18 cellular contexts compared by ENCODE assay signal in the genomic region with DNA sequence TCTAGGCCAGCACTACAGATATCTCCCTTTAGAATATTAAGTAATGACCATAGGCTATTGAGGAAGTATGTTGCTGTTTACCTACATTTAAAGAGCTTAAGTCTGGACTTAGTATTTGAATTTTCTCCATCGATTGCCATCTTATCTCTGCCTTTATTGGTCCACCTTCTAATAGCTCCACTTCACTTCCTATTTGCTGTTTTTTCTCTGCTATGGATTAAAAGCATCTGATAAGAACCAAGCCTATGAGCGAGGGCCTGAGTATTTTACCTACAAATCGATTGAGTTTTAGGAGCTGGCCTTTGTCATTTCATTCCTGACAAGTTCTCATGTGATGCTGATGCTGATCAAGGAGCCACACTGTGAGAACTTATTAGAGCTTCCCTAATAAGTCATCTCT. TPM values are rescaled to one million over a fixed set of nuclear protein-coding genes. Genes with fewer than 3 reads are reported as not detected.
DNase-seq lines count a peak whose midpoint lies in the region; ATAC-seq and TF ChIP-seq lines count a peak whose summit lies in the region.
"Had no signal": no experiment of that assay in that cellular context is flagged by ENCODE, and none has a peak within 500 bp of the region (broad histone marks: within the 10 kb centered on the region; RNA-seq: fewer than 3 reads in every experiment).

No MANE protein-coding gene starts in this region.

- no peaks in the 10 kb centered on the region for H3K27me3 ChIP-seq in OCI-LY3 (ENCODE audit: low read depth, low read length)
- H3K27me3 ChIP-seq in vagina, result no peaks in the 10 kb centered on the region
- no peaks in the 10 kb centered on the region for H3K27me3 ChIP-seq in smooth muscle cell (ENCODE audit: low read depth)
- H3K27me3 ChIP-seq: Peyer's patch had no signal

- H4K20me1 ChIP-seq in OCI-LY3 (ENCODE audit: insufficient read depth, low read length) (no peaks in the 10 kb centered on the region), smooth muscle cell (ENCODE audit: low read depth) (no peaks in the 10 kb centered on the region)

- no peak for TF ChIP-seq CTCF in OCI-LY3 (IDR thresholded peaks at IDR 0.05; ENCODE audit: low read depth, low read length)
- no peak for TF ChIP-seq CTCF in vagina (IDR thresholded peaks at IDR 0.05)
- no peak for TF ChIP-seq CTCF in smooth muscle cell (IDR thresholded peaks at IDR 0.05; ENCODE audit: borderline replicate concordance, insufficient read depth, poor library complexity, severe bottlenecking)
- no peak for TF ChIP-seq CTCF in WTC11 (IDR thresholded peaks at IDR 0.05)

- ATAC-seq in activated naive CD8-positive, alpha-beta T cell treated with anti-CD3 and anti-CD28 coated beads, Interleukin-2, amount 50 U/mL, for 24 hours, result no peak
- ATAC-seq in memory B cell (ENCODE audit: low read depth) (no peak), WTC11 (no peak)
- ATAC-seq: A549 had no signal

- peaks cover 5% of the 10 kb centered on the region for H3K9me3 Mint-ChIP-seq in activated naive CD8-positive, alpha-beta T cell (ENCODE audit: low read depth)
- peaks cover 5% of the 10 kb centered on the region for H3K9me3 Mint-ChIP-seq in activated naive CD8-positive, alpha-beta T cell treated with anti-CD3 and anti-CD28 coated beads, Interleukin-2, amount 50 U/mL, for 24 hours
- H3K9me3 Mint-ChIP-seq in memory B cell (peaks cover 2% of the 10 kb centered on the region), WTC11 (peaks cover 10% of the 10 kb centered on the region)

- H3K4me2 ChIP-seq in OCI-LY3 (ENCODE audit: low read length) (peak overlapping the region; percentile 70), smooth muscle cell (no peak overlapping the region)
- H3K4me2 ChIP-seq: A549 had no signal

- POLR2A ChIA-PET in WTC11 (lab: Charles Lee), result no interaction called here

- H3K27ac Mint-ChIP-seq in activated naive CD8-positive, alpha-beta T cell, result peak overlapping the region; percentile 30
- no peak overlapping the region for H3K27ac Mint-ChIP-seq in activated naive CD8-positive, alpha-beta T cell treated with anti-CD3 and anti-CD28 coated beads, Interleukin-2, amount 50 U/mL, for 24 hours
- H3K27ac Mint-ChIP-seq in memory B cell (peak overlapping the region; percentile 94), WTC11 (no peak overlapping the region)

- no peak overlapping the region for H3K4me3 Mint-ChIP-seq in activated naive CD8-positive, alpha-beta T cell
- H3K4me3 Mint-ChIP-seq in activated naive CD8-positive, alpha-beta T cell treated with anti-CD3 and anti-CD28 coated beads, Interleukin-2, amount 50 U/mL, for 24 hours, result no peak overlapping the region
- H3K4me3 Mint-ChIP-seq in memory B cell (peak overlapping the region; percentile 77), WTC11 (no peak overlapping the region)

- peaks cover 4% of the 10 kb centered on the region for H3K36me3 Mint-ChIP-seq in activated naive CD8-positive, alpha-beta T cell
- peaks cover 4% of the 10 kb centered on the region for H3K36me3 Mint-ChIP-seq in activated naive CD8-positive, alpha-beta T cell treated with anti-CD3 and anti-CD28 coated beads, Interleukin-2, amount 50 U/mL, for 24 hours (ENCODE audit: low read depth)
- peaks cover 3% of the 10 kb centered on the region for H3K36me3 Mint-ChIP-seq in memory B cell
- no peaks in the 10 kb centered on the region; the same call in 1 of the 2 replicates for H3K36me3 Mint-ChIP-seq in WTC11
- H3K36me3 Mint-ChIP-seq: CD4-positive, alpha-beta memory T cell had no signal

- H3K4me1 Mint-ChIP-seq in activated naive CD8-positive, alpha-beta T cell (ENCODE audit: low read depth), result peaks cover 37% of the 10 kb centered on the region
- peaks cover 66% of the 10 kb centered on the region for H3K4me1 Mint-ChIP-seq in activated naive CD8-positive, alpha-beta T cell treated with anti-CD3 and anti-CD28 coated beads, Interleukin-2, amount 50 U/mL, for 24 hours
- peaks cover 52% of the 10 kb centered on the region for H3K4me1 Mint-ChIP-seq in memory B cell
- peaks cover 26% of the 10 kb centered on the region for H3K4me1 Mint-ChIP-seq in WTC11

- DNase-seq in activated naive CD8-positive, alpha-beta T cell treated with anti-CD3 and anti-CD28 coated beads, Interleukin-2, amount 50 U/mL, for 24 hours, result no peak
- DNase-seq in memory B cell (ENCODE audit: low spot score in 2 of 2) (no peak), vagina (ENCODE audit: extremely low spot score in 2 of 2) (no peak), smooth muscle cell (lab: John Stamatoyannopoulos, UW; ENCODE audit: unreplicated experiment) (no peak), WTC11 (ENCODE audit: low spot score) (no peak), NCI-H1092 (lab: John Stamatoyannopoulos, UW) (no peak)
- DNase-seq: CD4-positive, alpha-beta memory T cell; DND-41; KBM-7; NCI-H1092 treated with DMSO at 0.1 percent for 48 hours; NCI-H187; NCI-H446 treated with DMSO at 0.1 percent for 48 hours; NCI-H748 treated with DMSO at 0.1 percent for 48 hours; Peyer's patch; Right ventricle myocardium superior had no signal

- no peak overlapping the region for H3K27ac ChIP-seq in OCI-LY3 (ENCODE audit: low read length)
- H3K27ac ChIP-seq in vagina, result peak overlapping the region; percentile 89
- no peak overlapping the region for H3K27ac ChIP-seq in smooth muscle cell (ENCODE audit: low read depth)
- H3K27ac ChIP-seq: A549 had no signal

- peaks cover 47% of the 10 kb centered on the region for H3K4me1 ChIP-seq in OCI-LY3 (ENCODE audit: low read length)
- peaks cover 23% of the 10 kb centered on the region for H3K4me1 ChIP-seq in vagina
- H3K4me1 ChIP-seq in smooth muscle cell (ENCODE audit: low read depth), result peaks cover 14% of the 10 kb centered on the region

- CTCF ChIA-PET in WTC11 (lab: Charles Lee), result interaction anchor here (0.6 to 1.3 kb wide), 2 partner anchors 15 to 189 kb away, joined by 3 to 5 read pairs; no protein-coding TSS in a partner anchor

- H2AFZ ChIP-seq in OCI-LY3 (ENCODE audit: low read depth, low read length), result no peak overlapping the region
- H2AFZ ChIP-seq in smooth muscle cell (ENCODE audit: low read depth), result no peak overlapping the region

- H3K36me3 ChIP-seq in OCI-LY3 (replicated peaks; ENCODE audit: low read depth, low read length), result peaks cover 5% of the 10 kb centered on the region
- H3K36me3 ChIP-seq in vagina, result no peaks in the 10 kb centered on the region
- no peaks in the 10 kb centered on the region for H3K36me3 ChIP-seq in smooth muscle cell (ENCODE audit: low read depth)
- H3K36me3 ChIP-seq: Peyer's patch had no signal

- WGBS in smooth muscle cell (ENCODE audit: low lambda C conversion rate), result 63% methylated on average over 3 of the region's 3 CpGs

- no peak for TF ChIP-seq POLR2A in vagina (IDR thresholded peaks at IDR 0.05)

- H3F3A ChIP-seq in smooth muscle cell (ENCODE audit: low read depth), result peaks cover 32% of the 10 kb centered on the region

- intact Hi-C loops in vagina (cut with DNase I), result no loop called here

- H3K79me2 ChIP-seq in OCI-LY3 (ENCODE audit: low read length), result no peaks in the 10 kb centered on the region
- H3K79me2 ChIP-seq in smooth muscle cell (ENCODE audit: low read depth), result no peaks in the 10 kb centered on the region

- peaks cover 7% of the 10 kb centered on the region; the same call in 1 of the 2 replicates for H3K9me3 ChIP-seq in OCI-LY3 (ENCODE audit: insufficient read depth, low read length)
- H3K9me3 ChIP-seq in vagina, result no peaks in the 10 kb centered on the region
- peaks cover 3% of the 10 kb centered on the region for H3K9me3 ChIP-seq in smooth muscle cell (replicated peaks; ENCODE audit: low read depth)
- H3K9me3 ChIP-seq: A549, Peyer's patch had no signal

- H3K4me3 ChIP-seq in OCI-LY3 (ENCODE audit: low read length) (no peak overlapping the region), vagina (no peak overlapping the region), smooth muscle cell (no peak overlapping the region)
- H3K4me3 ChIP-seq: A549, Peyer's patch had no signal

- no peaks in the 10 kb centered on the region for H3K27me3 Mint-ChIP-seq in activated naive CD8-positive, alpha-beta T cell
- no peaks in the 10 kb centered on the region for H3K27me3 Mint-ChIP-seq in activated naive CD8-positive, alpha-beta T cell treated with anti-CD3 and anti-CD28 coated beads, Interleukin-2, amount 50 U/mL, for 24 hours
- H3K27me3 Mint-ChIP-seq in memory B cell (no peaks in the 10 kb centered on the region), WTC11 (ENCODE audit: low read depth) (peaks cover 6% of the 10 kb centered on the region; the same call in 1 of the 2 replicates)
- H3K27me3 Mint-ChIP-seq: CD4-positive, alpha-beta memory T cell had no signal

- H3K9ac ChIP-seq in OCI-LY3 (ENCODE audit: low read length) (no peak overlapping the region), smooth muscle cell (ENCODE audit: low read depth) (no peak overlapping the region)

TF ChIP-seq in WTC11, 78 proteins besides CTCF, POLR2A, EP300 and RAD21 (continues in another document):
- TF ChIP-seq PRDM15 (CRISPR knock-in tag; IDR thresholded peaks at IDR 0.05), result no peak

RNA-seq across cellular contexts. Expression of gene AKAP13, which starts 52.6 kb away (rescaled TPM):
- total RNA-seq in vagina (177 TPM), smooth muscle cell (63.5 and 71.8 TPM in 2 replicates), WTC11 (2021) (48.3 to 50.3 TPM (median 48.9 TPM) in 3 replicates)
- 43.3 and 46.8 TPM in 2 replicates for polyA plus RNA-seq in smooth muscle cell

Comparison
In these comparisons a context has a peak if more than half of its experiments do, and no peak if none do; other contexts are left out.
1. H3K27ac Mint-ChIP-seq: peak in activated naive CD8-positive, alpha-beta T cell (single experiment) and memory B cell (single experiment); none in activated naive CD8-positive, alpha-beta T cell treated with anti-CD3 and anti-CD28 coated beads, Interleukin-2, amount 50 U/mL, for 24 hours (single experiment) and WTC11 (single experiment).